In genomic region chr22:44427506-44428470, GRCh38 we compare ENCODE assay signal across 22 cellular contexts.
A peak's percentile ranks its signal among the peaks of the same experiment; 100 is the strongest.
DNase-seq lines count a peak whose midpoint lies in the region; ATAC-seq and TF ChIP-seq lines count a peak whose summit lies in the region.
"Had no signal": no experiment of that assay in that cellular context is flagged by ENCODE, and none has a peak within 500 bp of the region (broad histone marks: within the 10 kb centered on the region; RNA-seq: fewer than 3 reads in every experiment).

No MANE protein-coding gene starts in this region.

- H3K36me3 ChIP-seq in endodermal cell (ENCODE audit: control insufficient read depth, insufficient read depth, low read length): no peaks in the 10 kb centered on the region
- no peaks in the 10 kb centered on the region for H3K36me3 ChIP-seq in sigmoid colon
- H3K36me3 ChIP-seq: BLaER1 had no signal

- H3K27ac ChIP-seq in endodermal cell (ENCODE audit: low read depth, low read length): peak overlapping the region; percentile 7
- H3K27ac ChIP-seq in sigmoid colon: no peak overlapping the region
- H3K27ac ChIP-seq: BLaER1, SK-N-MC had no signal

- no peaks in the 10 kb centered on the region for H3K9me3 ChIP-seq in endodermal cell (ENCODE audit: control insufficient read depth, low read length)
- no peaks in the 10 kb centered on the region for H3K9me3 ChIP-seq in sigmoid colon
- H3K9me3 ChIP-seq: BLaER1 had no signal

- intact Hi-C loops in sigmoid colon (cut with DNase I): no loop called here

- no peak for TF ChIP-seq EP300 in sigmoid colon (IDR thresholded peaks at IDR 0.05)

- no peaks in the 10 kb centered on the region for H3K27me3 ChIP-seq in endodermal cell (ENCODE audit: control insufficient read depth, insufficient read depth, low read length, poor library complexity, severe bottlenecking)
- H3K27me3 ChIP-seq in sigmoid colon: no peaks in the 10 kb centered on the region
- H3K27me3 ChIP-seq: BLaER1 had no signal

- ATAC-seq in HG03457 (IDR thresholded peaks at IDR 0.05; ENCODE audit: unreplicated experiment): no peak

- H3K4me3 ChIP-seq in endodermal cell (ENCODE audit: low read length) (no peak overlapping the region), sigmoid colon (no peak overlapping the region)
- H3K4me3 ChIP-seq: BLaER1, SK-N-MC had no signal

- H3K9ac ChIP-seq in endodermal cell (ENCODE audit: extremely low read depth, low read length, poor library complexity, severe bottlenecking): no peak overlapping the region
- H3K9ac ChIP-seq: BLaER1 had no signal

- H3K27ac Mint-ChIP-seq in endodermal cell: no peak overlapping the region
- peak overlapping the region; percentile 35 for H3K27ac Mint-ChIP-seq in neural crest cell (ENCODE audit: unreplicated experiment)
- H3K27ac Mint-ChIP-seq: CD4-positive, alpha-beta memory T cell had no signal

- TF ChIP-seq POLR2A in sigmoid colon (IDR thresholded peaks at IDR 0.05): no peak

- WGBS in endodermal cell (ENCODE audit: insufficient coverage in 1 of 2, insufficient read length in 1 of 2), 2 experiments: 88 to 93% methylated on average over 7 to 19 of the region's 21 CpGs
- WGBS in sigmoid colon, 2 donors: 87 to 90% methylated on average over 21 of the region's 21 CpGs

- no peak overlapping the region for H3K4me3 Mint-ChIP-seq in endodermal cell
- H3K4me3 Mint-ChIP-seq in neural crest cell: no peak overlapping the region
- H3K4me3 Mint-ChIP-seq: CD4-positive, alpha-beta memory T cell had no signal

- peak; percentile 28 for DNase-seq in activated effector memory CD4-positive, alpha-beta T cell treated with anti-CD3 and anti-CD28 coated beads, Interleukin-2, amount 50 U/mL, for 16 hours
- DNase-seq in activated effector memory CD4-positive, alpha-beta T cell treated with Interleukin-2 at 50 U/mL for 16 hours: no peak
- peak; percentile 28 for DNase-seq in endodermal cell
- no peak for DNase-seq in neural crest cell (ENCODE audit: low read depth, low spot score)
- DNase-seq in sigmoid colon: peak; percentile 35
- DNase-seq in pons (ENCODE audit: low spot score): no peak
- DNase-seq in activated CD8-positive, alpha-beta memory T cell treated with anti-CD3 and anti-CD28 coated beads, Interleukin-2, amount 50 U/mL, for 48 hours: no peak
- DNase-seq: CD4-positive, alpha-beta memory T cell; DMS153; GF-D8; HCEC 1CT; NCI-H1105 treated with DMSO at 0.1 percent for 48 hours; NCI-H1694 treated with DMSO at 0.1 percent for 48 hours; NCI-H2107; NCI-H510A; NCI-H748 treated with DMSO at 0.1 percent for 48 hours; NK-92 treated with Interleukin-12 subunit alpha and Interleukin-12 subunit beta, amount 100 ng/mL, for 24 hours; OCI-M1; SHP77 had no signal

- H3K4me1 Mint-ChIP-seq in endodermal cell: peaks cover 26% of the 10 kb centered on the region
- H3K4me1 Mint-ChIP-seq in neural crest cell: peaks cover 23% of the 10 kb centered on the region
- H3K4me1 Mint-ChIP-seq: CD4-positive, alpha-beta memory T cell had no signal

- TF ChIP-seq CTCF in endodermal cell (conservative IDR thresholded peaks at IDR 0.05) (no peak), neural crest cell (conservative IDR thresholded peaks at IDR 0.05) (no peak), sigmoid colon (IDR thresholded peaks at IDR 0.05) (no peak)

- H3K4me1 ChIP-seq in endodermal cell (ENCODE audit: control insufficient read depth, insufficient read depth, low read length): no peaks in the 10 kb centered on the region
- peaks cover 0 to 6% (median 0%) of the 10 kb centered on the region in 4 donors for H3K4me1 ChIP-seq in sigmoid colon
- H3K4me1 ChIP-seq: BLaER1 had no signal

- H3K9me3 Mint-ChIP-seq in endodermal cell (no peaks in the 10 kb centered on the region), neural crest cell (no peaks in the 10 kb centered on the region)

- H3K36me3 Mint-ChIP-seq in endodermal cell (ENCODE audit: low read depth): no peaks in the 10 kb centered on the region
- H3K36me3 Mint-ChIP-seq in neural crest cell (ENCODE audit: low read depth): no peaks in the 10 kb centered on the region
- H3K36me3 Mint-ChIP-seq: CD4-positive, alpha-beta memory T cell had no signal

- no peaks in the 10 kb centered on the region for H3K27me3 Mint-ChIP-seq in endodermal cell (ENCODE audit: insufficient read depth)
- no peaks in the 10 kb centered on the region for H3K27me3 Mint-ChIP-seq in neural crest cell (ENCODE audit: low read depth)

Comparison
In these comparisons a context has a peak if more than half of its experiments do, and no peak if none do; other contexts are left out.
1. DNase-seq: peak in activated effector memory CD4-positive, alpha-beta T cell treated with anti-CD3 and anti-CD28 coated beads, Interleukin-2, amount 50 U/mL, for 16 hours (single experiment), endodermal cell (single experiment) and sigmoid colon (single experiment); none in activated effector memory CD4-positive, alpha-beta T cell treated with Interleukin-2 at 50 U/mL for 16 hours (single experiment), neural crest cell (single experiment), pons (single experiment) and activated CD8-positive, alpha-beta memory T cell treated with anti-CD3 and anti-CD28 coated beads, Interleukin-2, amount 50 U/mL, for 48 hours (single experiment).